ENCODE assay signal across 8 cellular contexts in genomic region chr13:99505814-99506269, GRCh38. TPM values are rescaled to one million over a fixed set of nuclear protein-coding genes. Genes with fewer than 3 reads are reported as not detected.
A peak's percentile ranks its signal among the peaks of the same experiment; 100 is the strongest.
DNase-seq lines count a peak whose midpoint lies in the region; ATAC-seq, FAIRE-seq and TF ChIP-seq lines count a peak whose summit lies in the region.

No MANE protein-coding gene starts in this region.

- H3K18ac ChIP-seq in H9 (ENCODE audit: insufficient read length, low read depth, low read length) = no peak overlapping the region

- in situ Hi-C loops in HepG2 (cut with HindIII; ENCODE audit: extremely low pct_ligation_motif_present, low pct_unique_long_range_greater_than_20kb) = no loop called here

- H3K9ac ChIP-seq in H9 (ENCODE audit: extremely low read depth, insufficient read length, low read length) = no peak overlapping the region
- no peak overlapping the region for H3K9ac ChIP-seq in HepG2 (ENCODE audit: insufficient read depth, low read depth, low read length)

- no peak overlapping the region for H3K4ac ChIP-seq in H9 (ENCODE audit: low read depth, low read length)

- H3K27me3 ChIP-seq in H9 (ENCODE audit: insufficient read depth, low read length) = no peaks in the 10 kb centered on the region
- H3K27me3 ChIP-seq in HepG2 (ENCODE audit: control insufficient read depth in 1 of 2, insufficient read depth in 2 of 2, low read length in 2 of 2) = no peaks in the 10 kb centered on the region; a peak in 1 of 5 replicates

- H3K4me3 Mint-ChIP-seq in H9 = no peak overlapping the region
- peak overlapping the region; percentile 41 for H3K4me3 Mint-ChIP-seq in activated T-helper 17 cell treated with anti-CD3 and anti-CD28 coated beads, Interleukin-2, amount 50 U/mL, for 72 hours
- no peak overlapping the region for H3K4me3 Mint-ChIP-seq in activated T-helper 2 cell treated with anti-CD3 and anti-CD28 coated beads, Interferon-gamma antibody, Interleukin-2, Interleukin-4, amounts not matched to agents 10 μg/mL and 5 μg/mL and 100 μg/mL, durations not matched to agents 14 hours and 24 hours and 36 hours (ENCODE audit: low read depth)

- H3K27ac ChIP-seq in H9 (ENCODE audit: insufficient read length, low read depth, low read length) = no peak overlapping the region
- no peak overlapping the region for H3K27ac ChIP-seq in HepG2 (ENCODE audit: extremely low read length, insufficient read depth, low read length)

- peaks cover 8 to 9% of the 10 kb centered on the region in 2 experiments for H3K4me1 Mint-ChIP-seq in H9
- H3K4me1 Mint-ChIP-seq in activated T-helper 17 cell treated with anti-CD3 and anti-CD28 coated beads, Interleukin-2, amount 50 U/mL, for 72 hours = peaks cover 31% of the 10 kb centered on the region
- peaks cover 43% of the 10 kb centered on the region for H3K4me1 Mint-ChIP-seq in activated T-helper 2 cell treated with anti-CD3 and anti-CD28 coated beads, Interferon-gamma antibody, Interleukin-2, Interleukin-4, amounts not matched to agents 10 μg/mL and 5 μg/mL and 100 μg/mL, durations not matched to agents 14 hours and 24 hours and 36 hours (ENCODE audit: low read depth)

- TF ChIP-seq RAD21 in HepG2 (CRISPR knock-in tag; IDR thresholded peaks at IDR 0.05) = no peak

- peaks cover 6 to 21% of the 10 kb centered on the region in 2 experiments; a peak in 4 of 5 replicates for H3K36me3 ChIP-seq in HepG2 (replicated peaks in 1 of 2; ENCODE audit: control insufficient read depth in 1 of 2, insufficient read depth in 2 of 2, low read length in 2 of 2)

- no peak for ATAC-seq in activated T-helper 17 cell treated with anti-CD3 and anti-CD28 coated beads, Interleukin-2, amount 50 U/mL, for 72 hours (replicated peaks)
- ATAC-seq in HepG2 (no peak), left lobe of liver (no peak)

- H4K20me1 ChIP-seq in H9 (ENCODE audit: control insufficient read depth, insufficient read depth, insufficient read length) (no peaks in the 10 kb centered on the region), HepG2 (ENCODE audit: insufficient read depth, low read length) (peaks cover 11% of the 10 kb centered on the region)

- peaks cover 37 to 46% (median 38%) of the 10 kb centered on the region in 3 experiments for H3K36me3 Mint-ChIP-seq in H9 (ENCODE audit: insufficient read depth in 1 of 3, low read depth in 3 of 3)
- peaks cover 81% of the 10 kb centered on the region for H3K36me3 Mint-ChIP-seq in activated T-helper 17 cell treated with anti-CD3 and anti-CD28 coated beads, Interleukin-2, amount 50 U/mL, for 72 hours (ENCODE audit: low read depth)
- H3K36me3 Mint-ChIP-seq in activated T-helper 2 cell treated with anti-CD3 and anti-CD28 coated beads, Interferon-gamma antibody, Interleukin-2, Interleukin-4, amounts not matched to agents 10 μg/mL and 5 μg/mL and 100 μg/mL, durations not matched to agents 14 hours and 24 hours and 36 hours (ENCODE audit: low read depth) = peaks cover 58% of the 10 kb centered on the region

- no peak overlapping the region for H3K56ac ChIP-seq in H9 (ENCODE audit: insufficient read length, low read depth, low read length)

- 0 out of 6 replicates have a peak overlapping the region, but pooled peaks of 1 of the 3 experiments have one; percentile 1 for H3K4me3 ChIP-seq in HepG2 (replicated peaks in 1 of 3; ENCODE audit: insufficient read depth in 1 of 3, low read depth in 2 of 3, low read length in 3 of 3)

- peaks cover 12% of the 10 kb centered on the region for H3K79me1 ChIP-seq in H9 (ENCODE audit: insufficient read depth, low read depth, low read length, poor library complexity, severe bottlenecking)

- FAIRE-seq in HepG2 (lab: Jason Lieb, UNC) = no peak

- H3T11ph ChIP-seq in H9 (ENCODE audit: low read length) = no peak overlapping the region

- CTCF ChIA-PET in HepG2 (lab: Yijun Ruan, JAX; ENCODE audit: low intra/inter-chr PET ratio, low total read pairs) = interaction anchor here (1.7 kb wide), 1 partner anchor 63 kb away, joined by 10 read pairs; no protein-coding TSS in a partner anchor

- no peak overlapping the region for H4K5ac ChIP-seq in H9 (ENCODE audit: insufficient read length, low read depth, low read length)

- H2AK5ac ChIP-seq in H9 (ENCODE audit: insufficient read length, low read length) = no peak overlapping the region

- no peak overlapping the region for H2BK12ac ChIP-seq in H9 (ENCODE audit: insufficient read length, low read depth, low read length)

- H3K23me2 ChIP-seq in H9 (ENCODE audit: insufficient read length, low read depth, low read length, poor library complexity, severe bottlenecking) = peaks cover 6% of the 10 kb centered on the region

- peak; percentile 52 for TF ChIP-seq CTCF in H9 (conservative IDR thresholded peaks at IDR 0.05)
- TF ChIP-seq CTCF in HepG2 (CRISPR knock-in tag; IDR thresholded peaks at IDR 0.05) = peak; percentile 7; the same call in 1 of the 2 replicates

- no peak overlapping the region for H3K27ac Mint-ChIP-seq in H9
- peak overlapping the region; percentile 28 for H3K27ac Mint-ChIP-seq in activated T-helper 17 cell treated with anti-CD3 and anti-CD28 coated beads, Interleukin-2, amount 50 U/mL, for 72 hours
- H3K27ac Mint-ChIP-seq in activated T-helper 2 cell treated with anti-CD3 and anti-CD28 coated beads, Interferon-gamma antibody, Interleukin-2, Interleukin-4, amounts not matched to agents 10 μg/mL and 5 μg/mL and 100 μg/mL, durations not matched to agents 14 hours and 24 hours and 36 hours = no peak overlapping the region

- no peak overlapping the region for H2AFZ ChIP-seq in H9 (ENCODE audit: low read length)
- H2AFZ ChIP-seq in HepG2 (ENCODE audit: low read length) = no peak overlapping the region

- H2BK15ac ChIP-seq in H9 (ENCODE audit: low read depth, low read length) = no peak overlapping the region

- POLR2A ChIA-PET in HepG2 (lab: Yijun Ruan, JAX) = interaction anchor here (1.4 kb wide), 1 partner anchor 9 kb away, joined by 3 read pairs; no protein-coding TSS in a partner anchor

- no peak overlapping the region for H2BK20ac ChIP-seq in H9 (ENCODE audit: low read depth, low read length, poor library complexity, severe bottlenecking)

- no TSS peak for BruUV-seq in HepG2 (replicated peaks; lab: Mats Ljungman, UMichigan)

- peaks cover 25 to 31% of the 10 kb centered on the region in 2 experiments for H3K9me3 Mint-ChIP-seq in H9
- H3K9me3 Mint-ChIP-seq in activated T-helper 17 cell treated with anti-CD3 and anti-CD28 coated beads, Interleukin-2, amount 50 U/mL, for 72 hours = no peaks in the 10 kb centered on the region
- H3K9me3 Mint-ChIP-seq in activated T-helper 2 cell treated with anti-CD3 and anti-CD28 coated beads, Interferon-gamma antibody, Interleukin-2, Interleukin-4, amounts not matched to agents 10 μg/mL and 5 μg/mL and 100 μg/mL, durations not matched to agents 14 hours and 24 hours and 36 hours = peaks cover 15% of the 10 kb centered on the region

- no peak for TF ChIP-seq EP300 in HepG2 (IDR thresholded peaks at IDR 0.05; ENCODE audit: low read depth in 2 of 2, low read length in 2 of 2)
- no peak for TF ChIP-seq EP300 in HepG2 (CRISPR knock-in tag; IDR thresholded peaks at IDR 0.05; ENCODE audit: borderline replicate concordance)

- H3K23ac ChIP-seq in H9 (ENCODE audit: insufficient read length, low read depth, low read length) = no peak overlapping the region

- no peak overlapping the region for H3K4me2 ChIP-seq in H9 (ENCODE audit: insufficient read depth, insufficient read length, low read length)
- H3K4me2 ChIP-seq in HepG2 (ENCODE audit: low read depth, low read length) = 0 out of 2 replicates have a peak overlapping the region, but pooled peaks have one; percentile 26

- WGBS in H9 (ENCODE audit: extremely low coverage, insufficient read length, low lambda C conversion rate) = no CpG with 5 or more reads among the region's 2 CpGs
- WGBS in HepG2 (ENCODE audit: low lambda C conversion rate) = 71% methylated on average over 2 of the region's 2 CpGs

- H4K8ac ChIP-seq in H9 (replicated peaks; ENCODE audit: insufficient read length, low read depth, low read length) = no peak overlapping the region

- H3K4me1 ChIP-seq in H9 (ENCODE audit: insufficient read depth, low read length) = no peaks in the 10 kb centered on the region
- H3K4me1 ChIP-seq in HepG2 (ENCODE audit: insufficient read depth, low read length) = peaks cover 49% of the 10 kb centered on the region

- H3K9me3 ChIP-seq in H9 (ENCODE audit: control insufficient read depth, low read depth, low read length) (peaks cover 7% of the 10 kb centered on the region), HepG2 (ENCODE audit: low read length) (peaks cover 14% of the 10 kb centered on the region)

- H4K91ac ChIP-seq in H9 (ENCODE audit: insufficient read length, low read depth, low read length) = no peak overlapping the region

- H3K14ac ChIP-seq in H9 (ENCODE audit: insufficient read depth, low read length) = no peak overlapping the region

- TF ChIP-seq POLR2A in HepG2 (IDR thresholded peaks at IDR 0.05; ENCODE audit: insufficient read depth in 1 of 2, low read depth in 2 of 2, low read length in 2 of 2) = no peak

- H2BK5ac ChIP-seq in H9 (ENCODE audit: insufficient read length, low read length) = no peak overlapping the region

- peaks cover 33% of the 10 kb centered on the region; the same call in 1 of the 2 replicates for H3K79me2 ChIP-seq in H9 (ENCODE audit: insufficient read depth, low read length)
- peaks cover 92% of the 10 kb centered on the region for H3K79me2 ChIP-seq in HepG2 (ENCODE audit: insufficient read depth, low read length)

- peak; percentile 30 for DNase-seq in AG08396 (ENCODE audit: low spot score)
- DNase-seq in H9 = no peak
- DNase-seq in HepG2 (ENCODE audit: low spot score) = no peak
- DNase-seq in activated T-helper 2 cell treated with anti-CD3 and anti-CD28 coated beads, Interferon-gamma antibody, Interleukin-2, Interleukin-4, amounts not matched to agents 10 μg/mL and 5 μg/mL and 100 μg/mL, durations not matched to agents 14 hours and 24 hours and 36 hours (ENCODE audit: low spot score) = no peak
- no peak for DNase-seq in left lobe of liver (ENCODE audit: low spot score)
- no peak for DNase-seq in nucleus accumbens (lab: John Stamatoyannopoulos, UW)
- no peak for DNase-seq in NCI-H2227 (lab: John Stamatoyannopoulos, UW; ENCODE audit: unreplicated experiment)

- H3K27me3 Mint-ChIP-seq in H9 (ENCODE audit: low read depth) = peaks cover 1% of the 10 kb centered on the region; the same call in 1 of the 2 replicates
- no peaks in the 10 kb centered on the region for H3K27me3 Mint-ChIP-seq in activated T-helper 17 cell treated with anti-CD3 and anti-CD28 coated beads, Interleukin-2, amount 50 U/mL, for 72 hours
- no peaks in the 10 kb centered on the region for H3K27me3 Mint-ChIP-seq in activated T-helper 2 cell treated with anti-CD3 and anti-CD28 coated beads, Interferon-gamma antibody, Interleukin-2, Interleukin-4, amounts not matched to agents 10 μg/mL and 5 μg/mL and 100 μg/mL, durations not matched to agents 14 hours and 24 hours and 36 hours (ENCODE audit: low read depth)

- H2BK120ac ChIP-seq in H9 (ENCODE audit: low read depth, low read length, poor library complexity, severe bottlenecking) = no peak overlapping the region

- intact Hi-C loops in HepG2 (cut with micrococcal nuclease; ENCODE audit: unreplicated experiment) = loop anchor here (1.0 kb wide), 1 partner anchor 64 kb away; no protein-coding TSS in a partner anchor
- intact Hi-C loops in activated T-helper 2 cell treated with anti-CD3 and anti-CD28 coated beads, Interferon-gamma antibody, Interleukin-2, Interleukin-4, amounts not matched to agents 10 μg/mL and 5 μg/mL and 100 μg/mL, durations not matched to agents 14 hours and 24 hours and 36 hours (cut with micrococcal nuclease) = loop anchor here (10.0 kb wide), 1 partner anchor 301 kb away; the partner anchor contains the start of gene UBAC2

RNA-seq across cellular contexts. Expression of gene TM9SF2, which starts 4.6 kb away (rescaled TPM):
- total RNA-seq in H9 (2021) (85.7 and 86.1 TPM in 2 replicates), HepG2 (2016; rRNA removed; fragmentation: Illumina TruSeq; extraction: Trizol) (74.2 and 123 TPM in 2 replicates), left lobe of liver (90.8 TPM)
- 10 to 100 TPM; 50.6 to 97.3 TPM for total RNA-seq in activated T-helper 17 cell treated with anti-CD3 and anti-CD28 coated beads, Interleukin-2, amount 50 U/mL, for 72 hours
- 7.8 and 10.3 TPM in 2 replicates for total RNA-seq in HepG2 (2016; cell fraction: cytosol; rRNA removed; fragmentation: Illumina TruSeq; extraction: Trizol; ENCODE audit: low read depth)
- 66.7 and 127 TPM in 2 replicates for total RNA-seq in HepG2 (2016; cell fraction: insoluble cytoplasmic fraction; rRNA removed; fragmentation: Illumina TruSeq; extraction: Trizol)
- total RNA-seq in HepG2 (2016; cell fraction: membrane; rRNA removed; fragmentation: Illumina TruSeq; extraction: Trizol) = 20.6 and 26.5 TPM in 2 replicates
- total RNA-seq in HepG2 (2016; cell fraction: nucleus; rRNA removed; fragmentation: Illumina TruSeq; extraction: Trizol) = 119 and 147 TPM in 2 replicates
- polyA plus RNA-seq in HepG2 (2011; rRNA removed) = 80.5 and 94.1 TPM in 2 replicates
- 48.2 and 89.3 TPM in 2 replicates for polyA plus RNA-seq in HepG2 (2011; cell fraction: cytosol; rRNA removed)
- 21.5 and 29.4 TPM in 2 replicates for polyA plus RNA-seq in HepG2 (2011; cell fraction: nucleus; rRNA removed)
- 98.2 and 106 TPM in 2 replicates for polyA plus RNA-seq in HepG2 (2012)
- 5.2 and 6.0 TPM in 2 replicates for polyA plus RNA-seq in HepG2 (2016; cell fraction: cytosol; fragmentation: Illumina TruSeq; extraction: Trizol; ENCODE audit: low read depth)
- polyA plus RNA-seq in HepG2 (2016; cell fraction: insoluble cytoplasmic fraction; fragmentation: Illumina TruSeq; extraction: Trizol; ENCODE audit: low read depth) = 56.6 and 59.1 TPM in 2 replicates
- 12.1 and 14.1 TPM in 2 replicates for polyA plus RNA-seq in HepG2 (2016; cell fraction: membrane; fragmentation: Illumina TruSeq; extraction: Trizol; ENCODE audit: low read depth)
- polyA plus RNA-seq in HepG2 (2016; cell fraction: nucleus; fragmentation: Illumina TruSeq; extraction: Trizol; ENCODE audit: insufficient read depth, low read depth) = 114 and 122 TPM in 2 replicates
- polyA minus RNA-seq in HepG2 (2011; rRNA and poly(A)+ RNA removed; ENCODE audit: low replicate concordance) = 60.8 and 81.5 TPM in 2 replicates
- polyA minus RNA-seq in HepG2 (2011; cell fraction: cytosol; rRNA and poly(A)+ RNA removed) = 134 and 137 TPM in 2 replicates
- 65.5 and 71.9 TPM in 2 replicates for polyA minus RNA-seq in HepG2 (2011; cell fraction: nucleus; rRNA and poly(A)+ RNA removed)
- 77.5 and 78.5 TPM in 2 replicates for total RNA-seq in activated T-helper 2 cell treated with anti-CD3 and anti-CD28 coated beads, Interferon-gamma antibody, Interleukin-2, Interleukin-4, amounts not matched to agents 10 μg/mL and 5 μg/mL and 100 μg/mL, durations not matched to agents 14 hours and 24 hours and 36 hours
